Comparison of ENCODE assay signal across 23 cellular contexts in the genomic region with DNA sequence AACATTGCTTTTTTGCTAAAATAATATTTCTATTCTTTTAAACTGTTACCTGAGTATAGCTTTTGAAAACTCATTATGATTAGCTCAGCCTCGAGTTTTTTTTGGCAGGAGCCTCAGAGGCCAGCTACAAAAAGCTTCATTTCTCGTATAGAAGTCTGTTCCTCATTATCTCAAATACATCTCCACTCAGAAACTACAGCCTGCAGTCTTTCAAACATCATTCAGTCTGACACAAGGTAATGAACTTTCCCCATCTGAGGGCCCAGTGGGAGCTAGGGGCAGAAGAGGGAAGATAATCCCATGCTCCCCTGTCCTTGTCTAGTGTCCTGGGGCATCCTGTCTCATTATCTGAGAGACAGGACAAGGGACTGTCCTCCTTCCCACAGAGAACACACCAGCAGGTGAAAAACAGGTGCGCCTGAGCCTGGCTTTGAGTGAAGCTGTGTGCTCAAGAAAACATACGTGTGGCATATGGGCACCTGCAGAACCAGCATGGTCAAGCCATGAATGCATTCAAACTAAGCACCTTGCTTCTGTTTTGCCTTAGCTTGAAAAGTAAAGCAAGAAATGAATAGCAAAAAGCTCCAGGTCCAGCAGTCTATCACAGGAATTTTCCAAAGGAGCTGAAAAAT.
"Had no signal": no experiment of that assay in that cellular context is flagged by ENCODE, and none has a peak within 500 bp of the region (broad histone marks: within the 10 kb centered on the region; RNA-seq: fewer than 3 reads in every experiment).

No MANE protein-coding gene starts in this region.

- H3K36me3 ChIP-seq: esophagus squamous epithelium, neutrophil, pancreas, right lobe of liver, tibial artery, upper lobe of left lung had no signal

- H3K9me3 ChIP-seq: esophagus squamous epithelium, mucosa of descending colon, neutrophil, pancreas, right lobe of liver, testis, tibial artery had no signal

- H3K4me3 ChIP-seq: esophagus squamous epithelium, lung, mucosa of descending colon, pancreas, right lobe of liver, smooth muscle cell, testis, tibial artery, upper lobe of left lung had no signal

- DNase-seq: cortex of kidney; effector memory CD8-positive, alpha-beta T cell; erythroblast; esophagus squamous epithelium; head of caudate nucleus; kidney; mucosa of descending colon; naive B cell; pancreas; right lobe of liver; stimulated activated CD4-positive, alpha-beta T cell treated with anti-CD3 and anti-CD28 coated beads, Interleukin-2, amount 100 ng/mL, for 24 hours; stimulated activated CD4-positive, alpha-beta T cell treated with anti-CD3 and anti-CD28 coated beads, Interleukin-4, amount 100 ng/mL, for 24 hours; stimulated activated naive CD4-positive, alpha-beta T cell treated with Interleukin-2 at 50 U/mL for 16 hours; substantia nigra; testis; tibial artery; upper lobe of left lung had no signal

- H3K27ac ChIP-seq: esophagus squamous epithelium, neutrophil, pancreas, right lobe of liver, testis, tibial artery, upper lobe of left lung had no signal

- H3K4me1 ChIP-seq: esophagus squamous epithelium, pancreas, right lobe of liver, upper lobe of left lung had no signal

- H3K27me3 ChIP-seq: esophagus squamous epithelium, neutrophil, pancreas, right lobe of liver, testis, tibial artery, upper lobe of left lung had no signal

- ATAC-seq: effector memory CD8-positive, alpha-beta T cell; left lobe of liver; mucosa of descending colon; natural killer cell treated with Interleukin-12 subunit alpha and Interleukin-12 subunit beta and Interleukin-15 and Interleukin-18, amount 100 ng/mL, for 72 hours; pancreas; right lobe of liver; stimulated activated effector memory CD8-positive, alpha-beta T cell treated with anti-CD3 and anti-CD28 coated beads, Interleukin-12 subunit alpha, Interleukin-12 subunit beta, amount 100 ng/mL, for 72 hours had no signal

- H3K4me2 ChIP-seq: smooth muscle cell had no signal
